In the genomic region with DNA sequence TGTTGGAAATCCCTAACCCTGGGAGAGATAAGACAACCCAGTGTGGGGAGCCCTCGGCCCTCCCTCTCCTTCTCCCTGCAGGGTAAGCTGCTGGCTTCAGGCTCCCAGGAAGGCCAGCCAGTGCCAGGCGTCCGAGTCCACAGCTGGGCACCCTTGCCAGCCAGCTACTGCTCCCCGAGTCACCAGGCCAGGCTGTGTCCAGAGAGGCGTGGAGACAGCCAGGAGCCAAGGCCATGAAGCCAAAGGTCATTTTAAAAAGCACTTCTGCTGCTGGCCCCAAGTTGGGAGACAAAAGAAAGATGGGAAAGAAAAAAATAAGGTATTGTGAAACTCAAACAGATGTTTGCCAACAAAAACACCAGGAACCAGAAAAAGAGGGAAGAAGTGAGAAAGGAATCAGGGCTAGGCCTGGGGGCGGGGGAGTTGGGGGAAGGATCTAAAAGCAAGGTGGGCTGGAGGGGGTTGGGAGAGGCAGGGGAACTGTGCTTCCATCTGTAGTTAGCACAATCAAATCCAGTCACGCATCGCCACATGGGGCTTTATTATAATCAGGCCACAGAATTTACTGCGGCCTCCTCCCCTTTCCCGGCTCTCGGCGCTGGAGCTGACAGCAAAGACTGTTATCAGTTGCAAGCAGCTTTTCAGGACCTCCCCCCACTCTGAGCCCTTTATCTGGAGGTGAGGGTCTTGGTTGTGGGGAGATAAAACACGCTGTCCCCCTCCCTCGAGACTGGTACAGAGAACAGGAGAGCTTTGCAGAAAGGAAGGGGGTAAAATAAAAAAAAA, we compare ENCODE assay signal across 10 cellular contexts. TPM values are rescaled to one million over a fixed set of nuclear protein-coding genes. Genes with fewer than 3 reads are reported as not detected.
DNase-seq lines count a peak whose midpoint lies in the region; ATAC-seq and TF ChIP-seq lines count a peak whose summit lies in the region.
"Had no signal": no experiment of that assay in that cellular context is flagged by ENCODE, and none has a peak within 500 bp of the region (broad histone marks: within the 10 kb centered on the region; RNA-seq: fewer than 3 reads in every experiment).

No MANE protein-coding gene starts in this region.

- H3K9me3 ChIP-seq in ectodermal cell (ENCODE audit: control insufficient read depth, low read length) (no peaks in the 10 kb centered on the region), left lung (no peaks in the 10 kb centered on the region), stomach smooth muscle (ENCODE audit: control insufficient read depth in 2 of 2, low read length in 2 of 2) (no peaks in the 10 kb centered on the region), BE2C (no peaks in the 10 kb centered on the region)

- DNase-seq in NCI-H82 treated with DMSO at 0.1 percent for 48 hours (lab: John Stamatoyannopoulos, UW; ENCODE audit: unreplicated experiment): peak; percentile 38
- no peak for DNase-seq in left lung
- no peak for DNase-seq in stimulated activated CD4-positive, alpha-beta T cell treated with anti-CD3 and anti-CD28 coated beads, Interleukin-1b, Interleukin-23, amount 100 ng/mL, for 48 hours
- DNase-seq in BE2C: no peak
- DNase-seq: NCI-H774 had no signal

- intact Hi-C loops in left lung (cut with DNase I): no loop called here

- TF ChIP-seq CTCF in left lung (IDR thresholded peaks at IDR 0.05): no peak
- TF ChIP-seq CTCF in BE2C (IDR thresholded peaks at IDR 0.05; ENCODE audit: low read depth, low read length): no peak

- H3K27me3 ChIP-seq in ectodermal cell (ENCODE audit: control insufficient read depth, insufficient read depth, low read length, poor library complexity, severe bottlenecking) (no peaks in the 10 kb centered on the region), left lung (no peaks in the 10 kb centered on the region), stomach smooth muscle (ENCODE audit: control insufficient read depth in 1 of 2, insufficient read depth in 2 of 2, low read length in 2 of 2) (no peaks in the 10 kb centered on the region), BE2C (no peaks in the 10 kb centered on the region)

- 42 to 52% methylated on average over 14 of the region's 14 CpGs for WGBS in ectodermal cell, 2 experiments

- H3K36me3 ChIP-seq in ectodermal cell (ENCODE audit: control insufficient read depth, insufficient read depth, low read length): peaks cover 5% of the 10 kb centered on the region
- peaks cover 0 to 87% of the 10 kb centered on the region in 2 donors for H3K36me3 ChIP-seq in left lung
- peaks cover 15 to 33% of the 10 kb centered on the region in 2 donors for H3K36me3 ChIP-seq in stomach smooth muscle (ENCODE audit: control insufficient read depth in 2 of 2, insufficient read depth in 2 of 2, low read length in 2 of 2)
- H3K36me3 ChIP-seq in BE2C: peaks cover 10% of the 10 kb centered on the region

- ATAC-seq in left lung: peak; percentile 22
- no peak for ATAC-seq in GM21825 (IDR thresholded peaks at IDR 0.05; ENCODE audit: unreplicated experiment)
- ATAC-seq in esophagus mucosa: no peak
- ATAC-seq: activated naive CD4-positive, alpha-beta T cell treated with anti-CD3 and anti-CD28 coated beads, Interleukin-2, amount 50 U/mL, for 72 hours had no signal

- H3K4me3 ChIP-seq in ectodermal cell (ENCODE audit: insufficient read depth, low read depth, low read length) (no peak overlapping the region), left lung (no peak overlapping the region), stomach smooth muscle (ENCODE audit: low read length in 2 of 2) (no peak overlapping the region), BE2C (ENCODE audit: low read depth, low read length) (no peak overlapping the region)

- H3K27ac ChIP-seq in ectodermal cell (ENCODE audit: insufficient read depth, low read depth, low read length, poor library complexity, severe bottlenecking): peak overlapping the region; percentile 97
- H3K27ac ChIP-seq in left lung: no peak overlapping the region
- peak overlapping the region; percentile 31 for H3K27ac ChIP-seq in stomach smooth muscle (ENCODE audit: low read length)

- no peak overlapping the region for H3K9ac ChIP-seq in stomach smooth muscle (ENCODE audit: low read length in 2 of 2)

- peaks cover 41% of the 10 kb centered on the region for H3K4me1 ChIP-seq in ectodermal cell (ENCODE audit: control insufficient read depth, insufficient read depth, low read length)
- peaks cover 0 to 3% of the 10 kb centered on the region in 2 donors for H3K4me1 ChIP-seq in left lung
- H3K4me1 ChIP-seq in stomach smooth muscle (ENCODE audit: control insufficient read depth, insufficient read depth, low read length): peaks cover 6% of the 10 kb centered on the region
- no peaks in the 10 kb centered on the region for H3K4me1 ChIP-seq in BE2C

RNA-seq across cellular contexts. Expression of gene RBM19, which starts 33.5 kb away (rescaled TPM):
- polyA plus RNA-seq in ectodermal cell (2013, experiment 1 of 4): 38.1 TPM
- 33.7 TPM for polyA plus RNA-seq in ectodermal cell (2013, experiment 2 of 4)
- 23.6 TPM for polyA plus RNA-seq in ectodermal cell (2013, experiment 3 of 4)
- polyA plus RNA-seq in ectodermal cell (2013, experiment 4 of 4): 28.3 TPM
- total RNA-seq in left lung (10 to 100 TPM; 21.5 to 31.8 TPM), esophagus mucosa (21.7 TPM)
- 31.0 TPM for polyA plus RNA-seq in BE2C (2012; ENCODE audit: insufficient read depth, insufficient read length, low read depth)

Comparison
In these comparisons a context has a peak if more than half of its experiments do, and no peak if none do; other contexts are left out.
1. H3K27ac ChIP-seq: peak in ectodermal cell (single experiment) and stomach smooth muscle (single experiment); none in left lung (0 of 2).